ENCODE assay signal across 31 cellular contexts in the genomic region with DNA sequence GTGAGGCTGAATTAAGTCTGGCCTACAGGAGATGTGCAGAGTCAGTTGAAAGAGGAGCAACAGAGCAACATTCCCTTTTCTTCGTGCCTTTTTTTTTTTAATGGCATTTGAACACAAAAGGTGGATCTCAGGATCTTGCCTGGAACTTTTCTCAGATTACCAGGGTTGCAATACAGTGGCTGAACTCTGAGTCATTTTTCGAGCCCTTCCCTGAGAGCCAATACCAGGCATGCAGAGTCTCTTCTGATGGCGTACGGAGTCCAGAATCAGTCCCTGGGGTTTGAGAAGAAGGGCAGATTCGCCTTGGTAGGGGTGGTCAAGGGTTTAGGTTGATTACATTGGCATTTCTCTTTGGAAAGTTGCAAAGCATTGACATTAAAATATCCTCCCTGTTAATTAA.
"Had no signal": no experiment of that assay in that cellular context is flagged by ENCODE, and none has a peak within 500 bp of the region (broad histone marks: within the 10 kb centered on the region; RNA-seq: fewer than 3 reads in every experiment).

No MANE protein-coding gene starts in this region.

- H3K4me3 ChIP-seq: Peyer's patch had no signal

- H3K36me3 ChIP-seq: Peyer's patch, WERI-Rb-1 had no signal

- H3K9me3 ChIP-seq: Peyer's patch had no signal

- ATAC-seq: activated CD8-positive, alpha-beta memory T cell treated with anti-CD3 and anti-CD28 coated beads, Interleukin-2, amount 10 ng/mL, durations not matched to agents 7 days and 5 days; activated T-cell treated with anti-CD3 and anti-CD28 coated beads, Interleukin-2, amount 50 U/mL, for 72 hours; activated T-helper 17 cell treated with anti-CD3 and anti-CD28 coated beads, Interleukin-2, amount 50 U/mL, for 72 hours; PC-3 had no signal

- H3K36me3 Mint-ChIP-seq: activated CD8-positive, alpha-beta memory T cell treated with anti-CD3 and anti-CD28 coated beads, Interleukin-2, amount 10 ng/mL, durations not matched to agents 7 days and 5 days; activated naive CD8-positive, alpha-beta T cell treated with anti-CD3 and anti-CD28 coated beads for 36 hours; IgD-negative memory B cell had no signal

- H3K9me3 Mint-ChIP-seq: activated CD4-positive, alpha-beta memory T cell treated with anti-CD3 and anti-CD28 coated beads, Interleukin-2, amount 10 ng/mL, durations not matched to agents 7 days and 5 days; activated T-cell treated with anti-CD3 and anti-CD28 coated beads, Interleukin-2, amount 50 U/mL, for 72 hours; activated T-helper 17 cell treated with anti-CD3 and anti-CD28 coated beads, Interleukin-2, amount 50 U/mL, for 72 hours had no signal

- H3K27me3 Mint-ChIP-seq: activated CD4-positive, alpha-beta memory T cell treated with anti-CD3 and anti-CD28 coated beads, Interleukin-2, amount 10 ng/mL, durations not matched to agents 7 days and 5 days; activated CD8-positive, alpha-beta memory T cell treated with anti-CD3 and anti-CD28 coated beads, Interleukin-2, amount 10 ng/mL, durations not matched to agents 7 days and 5 days had no signal

- DNase-seq: activated CD4-positive, alpha-beta memory T cell treated with anti-CD3 and anti-CD28 coated beads, Interleukin-2, amount 10 ng/mL, durations not matched to agents 7 days and 5 days; activated CD4-positive, alpha-beta T cell treated with anti-CD3 and anti-CD28 coated beads for 1 hour; activated CD4-positive, alpha-beta T cell treated with anti-CD3 and anti-CD28 coated beads for 48 hours; activated CD4-positive, CD25-positive, alpha-beta regulatory T cell; activated CD8-positive, alpha-beta memory T cell treated with anti-CD3 and anti-CD28 coated beads for 24 hours; activated CD8-positive, alpha-beta memory T cell treated with anti-CD3 and anti-CD28 coated beads, Interleukin-2, amount 10 ng/mL, durations not matched to agents 7 days and 5 days; activated CD8-positive, alpha-beta memory T cell treated with anti-CD3 and anti-CD28 coated beads, Interleukin-2, amount 50 U/mL, for 48 hours; activated effector memory CD4-positive, alpha-beta T cell treated with anti-CD3 and anti-CD28 coated beads, Interleukin-2, amount 50 U/mL, for 16 hours; activated naive CD4-positive, alpha-beta T cell; activated naive CD4-positive, alpha-beta T cell treated with anti-CD3 and anti-CD28 coated beads, Interleukin-2, amount 50 U/mL, for 16 hours; activated naive CD8-positive, alpha-beta T cell treated with anti-CD3 and anti-CD28 coated beads for 36 hours; activated T-cell treated with anti-CD3 and anti-CD28 coated beads, Interleukin-2, amount 50 U/mL, for 72 hours; Karpas-422; KBM-7; NCI-H1048; NCI-H1105 treated with DMSO at 0.1 percent for 48 hours; NCI-H1436; NCI-H1694; NCI-H1930; NCI-H2081 treated with DMSO at 0.1 percent for 48 hours; NCI-H345; NCI-H524 treated with DMSO at 0.1 percent for 48 hours; PC-3; Peyer's patch; RPMI8226; SHP77 treated with DMSO at 0.1 percent for 48 hours; T1000; WERI-Rb-1 had no signal

- H3K4me1 Mint-ChIP-seq: activated CD4-positive, alpha-beta memory T cell treated with anti-CD3 and anti-CD28 coated beads, Interleukin-2, amount 10 ng/mL, durations not matched to agents 7 days and 5 days; activated CD8-positive, alpha-beta memory T cell treated with anti-CD3 and anti-CD28 coated beads, Interleukin-2, amount 10 ng/mL, durations not matched to agents 7 days and 5 days; activated naive CD8-positive, alpha-beta T cell treated with anti-CD3 and anti-CD28 coated beads for 36 hours; activated T-helper 17 cell treated with anti-CD3 and anti-CD28 coated beads, Interleukin-2, amount 50 U/mL, for 72 hours; IgD-negative memory B cell had no signal

- H3K27me3 ChIP-seq: Peyer's patch had no signal

- H3K4me1 ChIP-seq: Peyer's patch had no signal

- H3K27ac Mint-ChIP-seq: activated CD4-positive, alpha-beta memory T cell treated with anti-CD3 and anti-CD28 coated beads, Interleukin-2, amount 10 ng/mL, durations not matched to agents 7 days and 5 days; activated CD8-positive, alpha-beta memory T cell treated with anti-CD3 and anti-CD28 coated beads, Interleukin-2, amount 10 ng/mL, durations not matched to agents 7 days and 5 days; activated naive CD8-positive, alpha-beta T cell treated with anti-CD3 and anti-CD28 coated beads for 36 hours; activated T-cell treated with anti-CD3 and anti-CD28 coated beads, Interleukin-2, amount 50 U/mL, for 72 hours; activated T-helper 17 cell treated with anti-CD3 and anti-CD28 coated beads, Interleukin-2, amount 50 U/mL, for 72 hours; IgD-negative memory B cell had no signal

- H3K4me3 Mint-ChIP-seq: activated CD4-positive, alpha-beta memory T cell treated with anti-CD3 and anti-CD28 coated beads, Interleukin-2, amount 10 ng/mL, durations not matched to agents 7 days and 5 days; activated CD8-positive, alpha-beta memory T cell treated with anti-CD3 and anti-CD28 coated beads, Interleukin-2, amount 10 ng/mL, durations not matched to agents 7 days and 5 days; activated naive CD8-positive, alpha-beta T cell treated with anti-CD3 and anti-CD28 coated beads for 36 hours; activated T-cell treated with anti-CD3 and anti-CD28 coated beads, Interleukin-2, amount 50 U/mL, for 72 hours; activated T-helper 17 cell treated with anti-CD3 and anti-CD28 coated beads, Interleukin-2, amount 50 U/mL, for 72 hours; brain; IgD-negative memory B cell had no signal

- H3K27ac ChIP-seq: Peyer's patch, WERI-Rb-1 had no signal
